ENCODE assay signal across 1 cellular context in genomic region chr9:76458903-76459690, GRCh38.
TF ChIP-seq lines count a peak whose summit lies in the region.

Gene GCNT1, plus strand, starts transcription at chr9:76459182. Its CDS starts 43,200 bp downstream, at chr9:76502382.

TF ChIP-seq in HepG2, 621 proteins besides CTCF, POLR2A, EP300 and RAD21 (continued from another document):
- TF ChIP-seq, protein P1, sequence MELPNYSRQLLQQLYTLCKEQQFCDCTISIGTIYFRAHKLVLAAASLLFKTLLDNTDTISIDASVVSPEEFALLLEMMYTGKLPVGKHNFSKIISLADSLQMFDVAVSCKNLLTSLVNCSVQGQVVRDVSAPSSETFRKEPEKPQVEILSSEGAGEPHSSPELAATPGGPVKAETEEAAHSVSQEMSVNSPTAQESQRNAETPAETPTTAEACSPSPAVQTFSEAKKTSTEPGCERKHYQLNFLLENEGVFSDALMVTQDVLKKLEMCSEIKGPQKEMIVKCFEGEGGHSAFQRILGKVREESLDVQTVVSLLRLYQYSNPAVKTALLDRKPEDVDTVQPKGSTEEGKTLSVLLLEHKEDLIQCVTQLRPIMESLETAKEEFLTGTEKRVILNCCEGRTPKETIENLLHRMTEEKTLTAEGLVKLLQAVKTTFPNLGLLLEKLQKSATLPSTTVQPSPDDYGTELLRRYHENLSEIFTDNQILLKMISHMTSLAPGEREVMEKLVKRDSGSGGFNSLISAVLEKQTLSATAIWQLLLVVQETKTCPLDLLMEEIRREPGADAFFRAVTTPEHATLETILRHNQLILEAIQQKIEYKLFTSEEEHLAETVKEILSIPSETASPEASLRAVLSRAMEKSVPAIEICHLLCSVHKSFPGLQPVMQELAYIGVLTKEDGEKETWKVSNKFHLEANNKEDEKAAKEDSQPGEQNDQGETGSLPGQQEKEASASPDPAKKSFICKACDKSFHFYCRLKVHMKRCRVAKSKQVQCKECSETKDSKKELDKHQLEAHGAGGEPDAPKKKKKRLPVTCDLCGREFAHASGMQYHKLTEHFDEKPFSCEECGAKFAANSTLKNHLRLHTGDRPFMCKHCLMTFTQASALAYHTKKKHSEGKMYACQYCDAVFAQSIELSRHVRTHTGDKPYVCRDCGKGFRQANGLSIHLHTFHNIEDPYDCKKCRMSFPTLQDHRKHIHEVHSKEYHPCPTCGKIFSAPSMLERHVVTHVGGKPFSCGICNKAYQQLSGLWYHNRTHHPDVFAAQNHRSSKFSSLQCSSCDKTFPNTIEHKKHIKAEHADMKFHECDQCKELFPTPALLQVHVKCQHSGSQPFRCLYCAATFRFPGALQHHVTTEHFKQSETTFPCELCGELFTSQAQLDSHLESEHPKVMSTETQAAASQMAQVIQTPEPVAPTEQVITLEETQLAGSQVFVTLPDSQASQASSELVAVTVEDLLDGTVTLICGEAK (IDR thresholded peaks at IDR 0.05), result no peak
- TF ChIP-seq, protein P1 (CRISPR knock-in tag; IDR thresholded peaks at IDR 0.05), result 0 out of 2 replicates have a peak, but pooled peaks have one; percentile 26
- TF ChIP-seq, protein P2, sequence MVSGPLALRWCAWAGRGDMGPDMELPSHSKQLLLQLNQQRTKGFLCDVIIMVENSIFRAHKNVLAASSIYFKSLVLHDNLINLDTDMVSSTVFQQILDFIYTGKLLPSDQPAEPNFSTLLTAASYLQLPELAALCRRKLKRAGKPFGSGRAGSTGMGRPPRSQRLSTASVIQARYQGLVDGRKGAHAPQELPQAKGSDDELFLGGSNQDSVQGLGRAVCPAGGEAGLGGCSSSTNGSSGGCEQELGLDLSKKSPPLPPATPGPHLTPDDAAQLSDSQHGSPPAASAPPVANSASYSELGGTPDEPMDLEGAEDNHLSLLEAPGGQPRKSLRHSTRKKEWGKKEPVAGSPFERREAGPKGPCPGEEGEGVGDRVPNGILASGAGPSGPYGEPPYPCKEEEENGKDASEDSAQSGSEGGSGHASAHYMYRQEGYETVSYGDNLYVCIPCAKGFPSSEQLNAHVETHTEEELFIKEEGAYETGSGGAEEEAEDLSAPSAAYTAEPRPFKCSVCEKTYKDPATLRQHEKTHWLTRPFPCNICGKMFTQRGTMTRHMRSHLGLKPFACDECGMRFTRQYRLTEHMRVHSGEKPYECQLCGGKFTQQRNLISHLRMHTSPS (CRISPR knock-in tag; IDR thresholded peaks at IDR 0.05; ENCODE audit: low read depth), result peak; percentile 59; the same call in 1 of the 2 replicates
- no peak for TF ChIP-seq DNMT1 (CRISPR knock-in tag; IDR thresholded peaks at IDR 0.05)
- no peak for TF ChIP-seq ZNF609 (CRISPR knock-in tag; IDR thresholded peaks at IDR 0.05; ENCODE audit: borderline replicate concordance)
- TF ChIP-seq, protein P3, sequence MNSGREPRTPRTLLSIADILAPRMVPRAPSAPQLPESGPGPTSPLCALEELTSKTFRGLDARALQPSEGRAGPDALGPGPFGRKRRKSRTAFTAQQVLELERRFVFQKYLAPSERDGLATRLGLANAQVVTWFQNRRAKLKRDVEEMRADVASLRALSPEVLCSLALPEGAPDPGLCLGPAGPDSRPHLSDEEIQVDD (CRISPR knock-in tag; IDR thresholded peaks at IDR 0.05; ENCODE audit: borderline replicate concordance), result 0 out of 2 replicates have a peak, but pooled peaks have one; percentile 43
- TF ChIP-seq PHF20 (CRISPR knock-in tag; IDR thresholded peaks at IDR 0.05), result no peak
- TF ChIP-seq ZFP36L2 (CRISPR knock-in tag; IDR thresholded peaks at IDR 0.05), result no peak
- no peak for TF ChIP-seq ZNF224 (CRISPR knock-in tag; IDR thresholded peaks at IDR 0.05)
- no peak for TF ChIP-seq IKZF5 (CRISPR knock-in tag; IDR thresholded peaks at IDR 0.05)
